ENCODE assay signal across 20 cellular contexts in the genomic region with DNA sequence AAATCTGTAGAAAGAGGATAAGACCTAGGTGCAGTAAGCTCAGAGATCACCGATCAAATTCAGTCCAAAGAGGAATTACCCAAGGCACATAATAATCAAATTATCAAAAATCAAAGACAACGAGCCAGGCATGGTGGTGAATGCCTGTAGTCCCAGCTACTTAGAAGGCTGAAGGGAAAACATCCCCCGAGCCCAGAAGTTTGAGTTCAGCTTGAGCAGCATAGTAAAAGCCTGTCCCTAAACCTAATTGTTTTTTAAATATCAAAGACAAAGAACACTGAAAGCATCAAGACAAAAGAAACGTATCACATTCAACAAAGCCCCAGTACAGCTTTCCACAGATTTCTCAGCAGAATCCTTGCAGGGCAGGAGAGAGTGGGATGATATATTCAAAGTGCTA.
DNase-seq lines count a peak whose midpoint lies in the region; ATAC-seq and TF ChIP-seq lines count a peak whose summit lies in the region.
"Had no signal": no experiment of that assay in that cellular context is flagged by ENCODE, and none has a peak within 500 bp of the region (broad histone marks: within the 10 kb centered on the region; RNA-seq: fewer than 3 reads in every experiment).

No MANE protein-coding gene starts in this region.

- H2BK15ac ChIP-seq in H9 (ENCODE audit: low read depth, low read length) = no peak overlapping the region

- H2BK12ac ChIP-seq in H9 (ENCODE audit: insufficient read length, low read depth, low read length) = no peak overlapping the region

- no peak overlapping the region for H3T11ph ChIP-seq in H9 (ENCODE audit: low read length)

- H2AFZ ChIP-seq in H9 (ENCODE audit: low read length) = no peak overlapping the region
- H2AFZ ChIP-seq in KMS-11 (ENCODE audit: low read depth) = no peak overlapping the region
- H2AFZ ChIP-seq in neural progenitor cell (replicated peaks) = peak overlapping the region; percentile 43

- DNase-seq in H9 (no peak), WTC11 (ENCODE audit: low spot score) (no peak), neural progenitor cell (ENCODE audit: low spot score) (no peak), NCI-H2196 (lab: John Stamatoyannopoulos, UW; ENCODE audit: unreplicated experiment) (no peak), mucosa of descending colon (no peak), DMS53 (lab: John Stamatoyannopoulos, UW) (no peak)
- DNase-seq: 8988T; ACHN; AML-193; BE2C; CD4-positive, alpha-beta T cell; CD8-positive, alpha-beta memory T cell; DMS 273 treated with DMSO at 0.1 percent for 48 hours; DMS79 treated with DMSO at 0.1 percent for 48 hours; GF-D8 had no signal

- no peak overlapping the region for H3K18ac ChIP-seq in H9 (ENCODE audit: insufficient read length, low read depth, low read length)

- H3K36me3 ChIP-seq in KMS-11 (ENCODE audit: insufficient read depth) (no peaks in the 10 kb centered on the region), neural progenitor cell (no peaks in the 10 kb centered on the region), mucosa of descending colon (ENCODE audit: low read depth) (no peaks in the 10 kb centered on the region)
- H3K36me3 ChIP-seq: BE2C; BLaER1 treated with 17β-estradiol and CSF1 and Interleukin-3, amounts not matched to agents 10 nM and 100 nM had no signal

- H3K23me2 ChIP-seq in H9 (ENCODE audit: insufficient read length, low read depth, low read length, poor library complexity, severe bottlenecking) = no peaks in the 10 kb centered on the region

- no peaks in the 10 kb centered on the region for H3K79me2 ChIP-seq in H9 (ENCODE audit: insufficient read depth, low read length)
- H3K79me2 ChIP-seq in KMS-11 (ENCODE audit: insufficient read depth, low read depth) = no peaks in the 10 kb centered on the region
- no peaks in the 10 kb centered on the region for H3K79me2 ChIP-seq in neural progenitor cell (ENCODE audit: low read depth)

- peaks cover 0 to 21% (median 0%) of the 10 kb centered on the region in 3 experiments; a peak in 2 of 7 replicates for H3K36me3 Mint-ChIP-seq in H9 (ENCODE audit: insufficient read depth in 1 of 3, low read depth in 3 of 3)
- H3K36me3 Mint-ChIP-seq in WTC11 = peaks cover 10% of the 10 kb centered on the region
- H3K36me3 Mint-ChIP-seq in neural progenitor cell = no peaks in the 10 kb centered on the region
- H3K36me3 Mint-ChIP-seq: CD14-positive monocyte; CD8-positive, alpha-beta memory T cell had no signal

- H2BK20ac ChIP-seq in H9 (ENCODE audit: low read depth, low read length, poor library complexity, severe bottlenecking) = no peak overlapping the region

- no peaks in the 10 kb centered on the region; the same call in 1 of the 2 replicates for H3K4me1 ChIP-seq in H9 (ENCODE audit: insufficient read depth, low read length)
- peaks cover 33% of the 10 kb centered on the region for H3K4me1 ChIP-seq in KMS-11 (ENCODE audit: low read depth, poor library complexity, severe bottlenecking)
- H3K4me1 ChIP-seq in neural progenitor cell = peaks cover 7% of the 10 kb centered on the region
- no peaks in the 10 kb centered on the region for H3K4me1 ChIP-seq in mucosa of descending colon (ENCODE audit: low read depth)
- H3K4me1 ChIP-seq: A549; BE2C; BLaER1 treated with 17β-estradiol and CSF1 and Interleukin-3, amounts not matched to agents 10 nM and 100 nM had no signal

- no peak overlapping the region for H2AK5ac ChIP-seq in H9 (ENCODE audit: insufficient read length, low read length)

- H3K23ac ChIP-seq in H9 (ENCODE audit: insufficient read length, low read depth, low read length) = no peak overlapping the region

- H3K27me3 Mint-ChIP-seq in H9 (ENCODE audit: low read depth) (peaks cover 3% of the 10 kb centered on the region; the same call in 1 of the 2 replicates), WTC11 (ENCODE audit: low read depth) (no peaks in the 10 kb centered on the region), neural progenitor cell (ENCODE audit: insufficient read depth, low read depth) (no peaks in the 10 kb centered on the region)

- H3K4me1 Mint-ChIP-seq in H9 (peaks cover 32 to 46% of the 10 kb centered on the region in 2 experiments), WTC11 (peaks cover 31% of the 10 kb centered on the region), neural progenitor cell (peaks cover 2% of the 10 kb centered on the region)
- H3K4me1 Mint-ChIP-seq: CD14-positive monocyte had no signal

- H2BK120ac ChIP-seq in H9 (ENCODE audit: low read depth, low read length, poor library complexity, severe bottlenecking) = no peak overlapping the region

- H3K9ac ChIP-seq in H9 (ENCODE audit: extremely low read depth, insufficient read length, low read length) (no peak overlapping the region), KMS-11 (no peak overlapping the region), neural progenitor cell (no peak overlapping the region)
- H3K9ac ChIP-seq: BLaER1 treated with 17β-estradiol and CSF1 and Interleukin-3, amounts not matched to agents 10 nM and 100 nM had no signal

- H3K4me3 ChIP-seq in KMS-11 (IDR thresholded peaks at IDR 0.05; ENCODE audit: insufficient read depth, low read depth, low read length) = no peak overlapping the region
- H3K4me3 ChIP-seq in neural progenitor cell = no peak overlapping the region
- no peak overlapping the region for H3K4me3 ChIP-seq in mucosa of descending colon
- H3K4me3 ChIP-seq: A549; BLaER1 treated with 17β-estradiol and CSF1 and Interleukin-3, amounts not matched to agents 10 nM and 100 nM had no signal

- H4K91ac ChIP-seq in H9 (ENCODE audit: insufficient read length, low read depth, low read length) = no peak overlapping the region

- H3K14ac ChIP-seq in H9 (ENCODE audit: insufficient read depth, low read length) = no peak overlapping the region

- no peaks in the 10 kb centered on the region for H3K9me3 ChIP-seq in H9 (ENCODE audit: control insufficient read depth, low read depth, low read length)
- H3K9me3 ChIP-seq in neural progenitor cell (ENCODE audit: low read depth) = no peaks in the 10 kb centered on the region
- no peaks in the 10 kb centered on the region for H3K9me3 ChIP-seq in mucosa of descending colon
- H3K9me3 ChIP-seq: BE2C had no signal

- peak; percentile 74 for ATAC-seq in WTC11
- no peak for ATAC-seq in mucosa of descending colon
- ATAC-seq: A549, HCT116 had no signal

- CTCF ChIA-PET in WTC11 (lab: Charles Lee) = no interaction called here

- no peak overlapping the region for H4K5ac ChIP-seq in H9 (ENCODE audit: insufficient read length, low read depth, low read length)

- no peaks in the 10 kb centered on the region for H3K79me1 ChIP-seq in H9 (ENCODE audit: insufficient read depth, low read depth, low read length, poor library complexity, severe bottlenecking)

- H4K8ac ChIP-seq in H9 (replicated peaks; ENCODE audit: insufficient read length, low read depth, low read length) = no peak overlapping the region

- H4K20me1 ChIP-seq in H9 (ENCODE audit: control insufficient read depth, insufficient read depth, insufficient read length) (no peaks in the 10 kb centered on the region), KMS-11 (ENCODE audit: insufficient read depth) (no peaks in the 10 kb centered on the region), neural progenitor cell (ENCODE audit: low read depth) (no peaks in the 10 kb centered on the region)
- H4K20me1 ChIP-seq: BLaER1 treated with 17β-estradiol and CSF1 and Interleukin-3, amounts not matched to agents 10 nM and 100 nM had no signal

- WGBS in H9 (ENCODE audit: extremely low coverage, insufficient read length, low lambda C conversion rate) = no CpG with 5 or more reads among the region's 4 CpGs

- peak overlapping the region in 1 of 2 experiments; percentile 29; a peak in 2 of 5 replicates for H3K4me3 Mint-ChIP-seq in H9
- H3K4me3 Mint-ChIP-seq in WTC11 = no peak overlapping the region
- no peak overlapping the region for H3K4me3 Mint-ChIP-seq in neural progenitor cell
- H3K4me3 Mint-ChIP-seq: CD14-positive monocyte; CD4-positive, alpha-beta T cell; CD8-positive, alpha-beta memory T cell had no signal

- H3K27ac Mint-ChIP-seq in H9 = peak overlapping the region; percentile 5 to 94 (median 6); a peak in 4 of 7 replicates
- peak overlapping the region; percentile 46; the same call in 1 of the 2 replicates for H3K27ac Mint-ChIP-seq in WTC11
- no peak overlapping the region for H3K27ac Mint-ChIP-seq in neural progenitor cell
- H3K27ac Mint-ChIP-seq: CD14-positive monocyte; CD4-positive, alpha-beta T cell; CD8-positive, alpha-beta memory T cell had no signal

- no peak overlapping the region for H3K27ac ChIP-seq in H9 (ENCODE audit: insufficient read length, low read depth, low read length)
- no peak overlapping the region for H3K27ac ChIP-seq in KMS-11
- H3K27ac ChIP-seq in neural progenitor cell = no peak overlapping the region
- H3K27ac ChIP-seq: A549; BLaER1 treated with 17β-estradiol and CSF1 and Interleukin-3, amounts not matched to agents 10 nM and 100 nM had no signal

- POLR2A ChIA-PET in WTC11 (lab: Charles Lee) = no interaction called here

- intact Hi-C loops in mucosa of descending colon (cut with DNase I, micrococcal nuclease) = no loop called here

- no peak overlapping the region for H2BK5ac ChIP-seq in H9 (ENCODE audit: insufficient read length, low read length)

- TF ChIP-seq CTCF in H9 (conservative IDR thresholded peaks at IDR 0.05) (no peak), KMS-11 (conservative IDR thresholded peaks at IDR 0.05; ENCODE audit: low read depth, low read length) (no peak), WTC11 (IDR thresholded peaks at IDR 0.05) (no peak), neural progenitor cell (IDR thresholded peaks at IDR 0.05) (no peak), mucosa of descending colon (IDR thresholded peaks at IDR 0.05) (no peak)

- H3K27me3 ChIP-seq in H9 (ENCODE audit: insufficient read depth, low read length) = no peaks in the 10 kb centered on the region
- H3K27me3 ChIP-seq in KMS-11 (ENCODE audit: insufficient read depth, low read depth) = no peaks in the 10 kb centered on the region
- no peaks in the 10 kb centered on the region for H3K27me3 ChIP-seq in neural progenitor cell
- H3K27me3 ChIP-seq: BE2C; BLaER1 treated with 17β-estradiol and CSF1 and Interleukin-3, amounts not matched to agents 10 nM and 100 nM had no signal

- H3K9me3 Mint-ChIP-seq in H9 (peaks cover 3 to 18% of the 10 kb centered on the region in 2 experiments; a peak in 2 of 5 replicates), WTC11 (peaks cover 19% of the 10 kb centered on the region), neural progenitor cell (peaks cover 15% of the 10 kb centered on the region)

- peak overlapping the region; percentile 16 for H3K4me2 ChIP-seq in H9 (ENCODE audit: insufficient read depth, insufficient read length, low read length)
- peak overlapping the region; percentile 67 for H3K4me2 ChIP-seq in KMS-11
- no peak overlapping the region for H3K4me2 ChIP-seq in neural progenitor cell
- H3K4me2 ChIP-seq: A549; BLaER1 treated with 17β-estradiol and CSF1 and Interleukin-3, amounts not matched to agents 10 nM and 100 nM had no signal

- H3K56ac ChIP-seq in H9 (ENCODE audit: insufficient read length, low read depth, low read length) = no peak overlapping the region

- no peak overlapping the region for H3K4ac ChIP-seq in H9 (ENCODE audit: low read depth, low read length)

- no peaks in the 10 kb centered on the region for H3F3A ChIP-seq in neural progenitor cell (ENCODE audit: low read depth)
